ENCODE assay signal across 8 cellular contexts in genomic region chr3:123489400-123490004, GRCh38. TPM values are rescaled to one million over a fixed set of nuclear protein-coding genes. Genes with fewer than 3 reads are reported as not detected.
A peak's percentile ranks its signal among the peaks of the same experiment; 100 is the strongest.
DNase-seq lines count a peak whose midpoint lies in the region; ATAC-seq and TF ChIP-seq lines count a peak whose summit lies in the region.

No MANE protein-coding gene starts in this region.

- no peaks in the 10 kb centered on the region for H3K4me1 ChIP-seq in fibroblast of lung (ENCODE audit: control insufficient read depth, extremely low read depth, insufficient read depth, low read length)

- no peak overlapping the region for H3K27ac Mint-ChIP-seq in activated CD8-positive, alpha-beta memory T cell treated with anti-CD3 and anti-CD28 coated beads, Interleukin-2, amount 10 ng/mL, durations not matched to agents 7 days and 5 days
- H3K27ac Mint-ChIP-seq in nephron progenitor cell, result no peak overlapping the region
- no peak overlapping the region for H3K27ac Mint-ChIP-seq in type B pancreatic cell

- POLR2A ChIA-PET in BJ (lab: Charles Lee), result no interaction called here

- no peak overlapping the region for H3K4me2 ChIP-seq in fibroblast of lung (ENCODE audit: extremely low read depth, insufficient read depth, low read length)

- no peaks in the 10 kb centered on the region for H3K9me3 Mint-ChIP-seq in activated CD8-positive, alpha-beta memory T cell treated with anti-CD3 and anti-CD28 coated beads, Interleukin-2, amount 10 ng/mL, durations not matched to agents 7 days and 5 days (ENCODE audit: low read depth)
- H3K9me3 Mint-ChIP-seq in nephron progenitor cell (no peaks in the 10 kb centered on the region), type B pancreatic cell (no peaks in the 10 kb centered on the region)

- peaks cover 6% of the 10 kb centered on the region for H3K36me3 ChIP-seq in BJ (ENCODE audit: control insufficient read depth, insufficient read depth, low read length)
- no peaks in the 10 kb centered on the region for H3K36me3 ChIP-seq in fibroblast of lung (ENCODE audit: control insufficient read depth, insufficient read depth, low read length)

- no peak overlapping the region for H2AFZ ChIP-seq in fibroblast of lung (ENCODE audit: low read length)

- CTCF ChIA-PET in BJ (lab: Yijun Ruan, JAX), result interaction anchor here (0.6 to 13.4 kb wide), 27 partner anchors 9 to 1946 kb away, joined by 3 to 200 read pairs (median 4); no protein-coding TSS in a partner anchor
- CTCF ChIA-PET in activated CD8-positive, alpha-beta memory T cell treated with anti-CD3 and anti-CD28 coated beads, Interleukin-2, amount 10 ng/mL, durations not matched to agents 7 days and 5 days (lab: Charles Lee), result interaction anchor here (0.7 to 1.5 kb wide), 8 partner anchors 9 to 163 kb away, joined by 3 to 5 read pairs (median 4); partner anchors contain the start of gene ADCY5

- H3K79me2 ChIP-seq in fibroblast of lung (ENCODE audit: control insufficient read depth, insufficient read depth, low read length), result no peaks in the 10 kb centered on the region

- no peak overlapping the region for H3K27ac ChIP-seq in fibroblast of lung (ENCODE audit: insufficient read depth, low read length)

- H3K4me3 Mint-ChIP-seq in activated CD8-positive, alpha-beta memory T cell treated with anti-CD3 and anti-CD28 coated beads, Interleukin-2, amount 10 ng/mL, durations not matched to agents 7 days and 5 days, result no peak overlapping the region
- H3K4me3 Mint-ChIP-seq in nephron progenitor cell, result no peak overlapping the region
- H3K4me3 Mint-ChIP-seq in type B pancreatic cell, result no peak overlapping the region

- peak; percentile 95 for TF ChIP-seq CTCF in BJ (IDR thresholded peaks at IDR 0.05; ENCODE audit: insufficient read depth, low read depth, low read length)
- TF ChIP-seq CTCF in fibroblast of lung (conservative IDR thresholded peaks at IDR 0.05 in 1 of 2, IDR thresholded peaks at IDR 0.05 in 1 of 2; ENCODE audit: low read depth in 1 of 2, low read length in 2 of 2), result peak; percentile 96 to 98
- TF ChIP-seq CTCF in nephron progenitor cell (IDR thresholded peaks at IDR 0.05), result peak; percentile 94
- TF ChIP-seq CTCF in type B pancreatic cell (conservative IDR thresholded peaks at IDR 0.05), result peak; percentile 95

- H4K20me1 ChIP-seq in fibroblast of lung (ENCODE audit: control insufficient read depth, extremely low read depth, insufficient read depth, low read length), result no peaks in the 10 kb centered on the region

- peak; percentile 63 for ATAC-seq in activated CD8-positive, alpha-beta memory T cell treated with anti-CD3 and anti-CD28 coated beads, Interleukin-2, amount 10 ng/mL, durations not matched to agents 7 days and 5 days
- ATAC-seq in GM18505 (IDR thresholded peaks at IDR 0.05; ENCODE audit: unreplicated experiment), result no peak

- no peak overlapping the region for H3K9ac ChIP-seq in fibroblast of lung (ENCODE audit: insufficient read depth, low read length)

- H3K9me3 ChIP-seq in fibroblast of lung (ENCODE audit: control insufficient read depth, insufficient read depth, low read depth, low read length), result no peaks in the 10 kb centered on the region

- peaks cover 2% of the 10 kb centered on the region for H3K36me3 Mint-ChIP-seq in activated CD8-positive, alpha-beta memory T cell treated with anti-CD3 and anti-CD28 coated beads, Interleukin-2, amount 10 ng/mL, durations not matched to agents 7 days and 5 days
- peaks cover 6% of the 10 kb centered on the region for H3K36me3 Mint-ChIP-seq in nephron progenitor cell (ENCODE audit: low read depth)
- no peaks in the 10 kb centered on the region for H3K36me3 Mint-ChIP-seq in type B pancreatic cell

- no peak overlapping the region for H3K4me3 ChIP-seq in BJ (ENCODE audit: low read depth, low read length)
- H3K4me3 ChIP-seq in fibroblast of lung (replicated peaks in 1 of 4; ENCODE audit: control extremely low read depth in 1 of 4, insufficient read depth in 1 of 4, low read depth in 3 of 4, low read length in 4 of 4), result no peak overlapping the region

- no peaks in the 10 kb centered on the region for H3K27me3 Mint-ChIP-seq in activated CD8-positive, alpha-beta memory T cell treated with anti-CD3 and anti-CD28 coated beads, Interleukin-2, amount 10 ng/mL, durations not matched to agents 7 days and 5 days
- H3K27me3 Mint-ChIP-seq in nephron progenitor cell (ENCODE audit: low read depth, poor library complexity), result peaks cover 2% of the 10 kb centered on the region
- H3K27me3 Mint-ChIP-seq in type B pancreatic cell, result no peaks in the 10 kb centered on the region

- H3K27me3 ChIP-seq in BJ (ENCODE audit: control insufficient read depth, insufficient read depth, low read length) (no peaks in the 10 kb centered on the region; the same call in 1 of the 2 replicates), fibroblast of lung (ENCODE audit: control insufficient read depth, insufficient read depth, low read length) (no peaks in the 10 kb centered on the region)

- TF ChIP-seq POLR2A in GM18505 (IDR thresholded peaks at IDR 0.05; ENCODE audit: borderline replicate concordance, extremely low read depth, insufficient read depth, insufficient read length), result no peak

- DNase-seq in BJ (ENCODE audit: low read depth), result peak; percentile 23
- DNase-seq in H4 (ENCODE audit: low spot score), result peak; percentile 56
- peak; percentile 65 for DNase-seq in NCI-H69 (lab: John Stamatoyannopoulos, UW)
- peak; percentile 59 for DNase-seq in activated CD8-positive, alpha-beta memory T cell treated with anti-CD3 and anti-CD28 coated beads, Interleukin-2, amount 10 ng/mL, durations not matched to agents 7 days and 5 days
- peak; percentile 38 to 76 for DNase-seq in fibroblast of lung (ENCODE audit: low read depth in 2 of 2)
- peak; percentile 84 for DNase-seq in nephron progenitor cell
- DNase-seq in type B pancreatic cell (ENCODE audit: extremely low spot score, unreplicated experiment), result peak; percentile 78

- peaks cover 3% of the 10 kb centered on the region for H3K4me1 Mint-ChIP-seq in activated CD8-positive, alpha-beta memory T cell treated with anti-CD3 and anti-CD28 coated beads, Interleukin-2, amount 10 ng/mL, durations not matched to agents 7 days and 5 days
- H3K4me1 Mint-ChIP-seq in nephron progenitor cell (no peaks in the 10 kb centered on the region), type B pancreatic cell (ENCODE audit: unreplicated experiment) (peaks cover 4% of the 10 kb centered on the region)

RNA-seq across cellular contexts. Expression of gene ADCY5, which starts 40.6 kb away (rescaled TPM):
- polyA plus RNA-seq in BJ (2011; rRNA removed) (0.21 and 0.23 TPM in 2 replicates), fibroblast of lung (0.11 and 0.14 TPM in 2 replicates)
- 0.46 and 0.95 TPM in 2 replicates for polyA minus RNA-seq in BJ (2011; rRNA and poly(A)+ RNA removed)
- 0.18 and 0.85 TPM in 2 replicates for total RNA-seq in H4 (2014; rRNA removed; shearing (Covaris generic))
- not detected for total RNA-seq in activated CD8-positive, alpha-beta memory T cell treated with anti-CD3 and anti-CD28 coated beads, Interleukin-2, amount 10 ng/mL, durations not matched to agents 7 days and 5 days
- total RNA-seq in fibroblast of lung (0.50 and 0.51 TPM in 2 replicates), type B pancreatic cell (ENCODE audit: low replicate concordance) (4.0 and 9.1 TPM in 2 replicates)
- 0.27 and 0.29 TPM in 2 replicates for polyA plus RNA-seq in fibroblast of lung (2012)
- 0.04 TPM in 1 of 2 replicates, not detected in the other for polyA minus RNA-seq in fibroblast of lung (ENCODE audit: low replicate concordance)

Comparison
In these comparisons a context has a peak if more than half of its experiments do, and no peak if none do; other contexts are left out.
1. DNase-seq: peak in every context shown above with its lines; median percentile 84 in nephron progenitor cell; 78 in type B pancreatic cell; 65 in NCI-H69; 59 in activated CD8-positive, alpha-beta memory T cell treated with anti-CD3 and anti-CD28 coated beads, Interleukin-2, amount 10 ng/mL, durations not matched to agents 7 days and 5 days; 57 in fibroblast of lung; 56 in H4; 23 in BJ.